ENCODE assay signal across 1 cellular context in the genomic region with DNA sequence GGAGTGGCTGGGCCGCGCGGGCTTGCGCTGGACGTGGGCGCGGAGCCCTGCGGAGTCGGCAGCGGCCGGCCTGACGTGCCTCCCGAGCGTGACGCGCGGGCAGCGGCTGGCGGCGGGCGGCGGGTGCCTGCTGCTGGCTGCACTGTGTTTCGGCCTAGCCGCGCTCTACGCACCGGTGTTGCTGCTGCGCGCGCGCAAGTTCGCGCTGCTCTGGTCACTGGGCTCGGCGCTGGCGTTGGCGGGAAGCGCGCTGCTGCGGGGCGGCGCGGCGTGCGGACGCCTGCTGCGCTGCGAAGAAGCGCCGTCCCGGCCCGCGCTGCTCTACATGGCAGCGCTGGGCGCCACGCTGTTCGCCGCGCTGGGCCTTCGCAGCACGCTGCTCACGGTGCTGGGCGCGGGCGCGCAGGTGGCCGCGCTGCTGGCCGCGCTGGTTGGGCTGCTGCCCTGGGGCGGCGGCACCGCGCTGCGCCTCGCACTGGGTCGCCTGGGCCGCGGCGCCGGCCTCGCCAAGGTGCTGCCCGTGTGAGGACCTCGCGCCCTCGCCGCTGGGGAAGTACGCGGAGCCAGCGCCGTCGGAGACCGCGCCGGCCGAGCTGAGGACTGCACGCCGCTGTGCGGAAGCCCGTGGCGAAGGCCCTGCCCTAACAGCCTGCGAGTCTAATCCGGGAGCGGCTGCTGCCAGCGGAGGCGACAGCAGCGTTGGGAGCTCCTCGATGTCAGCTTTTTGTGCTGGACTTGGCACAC.
TF ChIP-seq lines count a peak whose summit lies in the region.

No MANE protein-coding gene starts in this region.

TF ChIP-seq in HepG2, 621 proteins besides CTCF, POLR2A, EP300 and RAD21 (continued from another document and continues in another):
- TF ChIP-seq, protein P1, sequence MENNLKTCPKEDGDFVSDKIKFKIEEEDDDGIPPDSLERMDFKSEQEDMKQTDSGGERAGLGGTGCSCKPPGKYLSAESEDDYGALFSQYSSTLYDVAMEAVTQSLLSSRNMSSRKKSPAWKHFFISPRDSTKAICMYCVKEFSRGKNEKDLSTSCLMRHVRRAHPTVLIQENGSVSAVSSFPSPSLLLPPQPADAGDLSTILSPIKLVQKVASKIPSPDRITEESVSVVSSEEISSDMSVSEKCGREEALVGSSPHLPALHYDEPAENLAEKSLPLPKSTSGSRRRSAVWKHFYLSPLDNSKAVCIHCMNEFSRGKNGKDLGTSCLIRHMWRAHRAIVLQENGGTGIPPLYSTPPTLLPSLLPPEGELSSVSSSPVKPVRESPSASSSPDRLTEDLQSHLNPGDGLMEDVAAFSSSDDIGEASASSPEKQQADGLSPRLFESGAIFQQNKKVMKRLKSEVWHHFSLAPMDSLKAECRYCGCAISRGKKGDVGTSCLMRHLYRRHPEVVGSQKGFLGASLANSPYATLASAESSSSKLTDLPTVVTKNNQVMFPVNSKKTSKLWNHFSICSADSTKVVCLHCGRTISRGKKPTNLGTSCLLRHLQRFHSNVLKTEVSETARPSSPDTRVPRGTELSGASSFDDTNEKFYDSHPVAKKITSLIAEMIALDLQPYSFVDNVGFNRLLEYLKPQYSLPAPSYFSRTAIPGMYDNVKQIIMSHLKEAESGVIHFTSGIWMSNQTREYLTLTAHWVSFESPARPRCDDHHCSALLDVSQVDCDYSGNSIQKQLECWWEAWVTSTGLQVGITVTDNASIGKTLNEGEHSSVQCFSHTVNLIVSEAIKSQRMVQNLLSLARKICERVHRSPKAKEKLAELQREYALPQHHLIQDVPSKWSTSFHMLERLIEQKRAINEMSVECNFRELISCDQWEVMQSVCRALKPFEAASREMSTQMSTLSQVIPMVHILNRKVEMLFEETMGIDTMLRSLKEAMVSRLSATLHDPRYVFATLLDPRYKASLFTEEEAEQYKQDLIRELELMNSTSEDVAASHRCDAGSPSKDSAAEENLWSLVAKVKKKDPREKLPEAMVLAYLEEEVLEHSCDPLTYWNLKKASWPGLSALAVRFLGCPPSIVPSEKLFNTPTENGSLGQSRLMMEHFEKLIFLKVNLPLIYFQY (CRISPR knock-in tag; IDR thresholded peaks at IDR 0.05; ENCODE audit: borderline replicate concordance), result no peak
- TF ChIP-seq RARG (CRISPR knock-in tag; IDR thresholded peaks at IDR 0.05; ENCODE audit: low read depth), result no peak
- TF ChIP-seq SP2 (CRISPR knock-in tag; IDR thresholded peaks at IDR 0.05), result no peak
- no peak for TF ChIP-seq TCF7L2 (IDR thresholded peaks at IDR 0.05; ENCODE audit: low read depth, low read length)
- TF ChIP-seq CREM (IDR thresholded peaks at IDR 0.05), result no peak
- TF ChIP-seq CREM (CRISPR knock-in tag; IDR thresholded peaks at IDR 0.05), result no peak
- TF ChIP-seq, protein P2, sequence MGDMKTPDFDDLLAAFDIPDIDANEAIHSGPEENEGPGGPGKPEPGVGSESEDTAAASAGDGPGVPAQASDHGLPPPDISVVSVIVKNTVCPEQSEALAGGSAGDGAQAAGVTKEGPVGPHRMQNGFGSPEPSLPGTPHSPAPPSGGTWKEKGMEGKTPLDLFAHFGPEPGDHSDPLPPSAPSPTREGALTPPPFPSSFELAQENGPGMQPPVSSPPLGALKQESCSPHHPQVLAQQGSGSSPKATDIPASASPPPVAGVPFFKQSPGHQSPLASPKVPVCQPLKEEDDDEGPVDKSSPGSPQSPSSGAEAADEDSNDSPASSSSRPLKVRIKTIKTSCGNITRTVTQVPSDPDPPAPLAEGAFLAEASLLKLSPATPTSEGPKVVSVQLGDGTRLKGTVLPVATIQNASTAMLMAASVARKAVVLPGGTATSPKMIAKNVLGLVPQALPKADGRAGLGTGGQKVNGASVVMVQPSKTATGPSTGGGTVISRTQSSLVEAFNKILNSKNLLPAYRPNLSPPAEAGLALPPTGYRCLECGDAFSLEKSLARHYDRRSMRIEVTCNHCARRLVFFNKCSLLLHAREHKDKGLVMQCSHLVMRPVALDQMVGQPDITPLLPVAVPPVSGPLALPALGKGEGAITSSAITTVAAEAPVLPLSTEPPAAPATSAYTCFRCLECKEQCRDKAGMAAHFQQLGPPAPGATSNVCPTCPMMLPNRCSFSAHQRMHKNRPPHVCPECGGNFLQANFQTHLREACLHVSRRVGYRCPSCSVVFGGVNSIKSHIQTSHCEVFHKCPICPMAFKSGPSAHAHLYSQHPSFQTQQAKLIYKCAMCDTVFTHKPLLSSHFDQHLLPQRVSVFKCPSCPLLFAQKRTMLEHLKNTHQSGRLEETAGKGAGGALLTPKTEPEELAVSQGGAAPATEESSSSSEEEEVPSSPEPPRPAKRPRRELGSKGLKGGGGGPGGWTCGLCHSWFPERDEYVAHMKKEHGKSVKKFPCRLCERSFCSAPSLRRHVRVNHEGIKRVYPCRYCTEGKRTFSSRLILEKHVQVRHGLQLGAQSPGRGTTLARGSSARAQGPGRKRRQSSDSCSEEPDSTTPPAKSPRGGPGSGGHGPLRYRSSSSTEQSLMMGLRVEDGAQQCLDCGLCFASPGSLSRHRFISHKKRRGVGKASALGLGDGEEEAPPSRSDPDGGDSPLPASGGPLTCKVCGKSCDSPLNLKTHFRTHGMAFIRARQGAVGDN (CRISPR knock-in tag; IDR thresholded peaks at IDR 0.05), result peak; percentile 94
- peak; percentile 54 for TF ChIP-seq HOXD1 (CRISPR knock-in tag; IDR thresholded peaks at IDR 0.05)
- peak; percentile 62; the same call in 1 of the 2 replicates for TF ChIP-seq ZIK1 (CRISPR knock-in tag; IDR thresholded peaks at IDR 0.05; ENCODE audit: borderline replicate concordance, low read depth)
- no peak for TF ChIP-seq ZNF577 (CRISPR knock-in tag; IDR thresholded peaks at IDR 0.05; ENCODE audit: borderline replicate concordance, low read depth)
- peak; percentile 79 for TF ChIP-seq ZNF205 (CRISPR knock-in tag; IDR thresholded peaks at IDR 0.05)
- TF ChIP-seq ZNF343 (CRISPR knock-in tag; IDR thresholded peaks at IDR 0.05), result peak; percentile 79; the same call in 1 of the 2 replicates
- no peak for TF ChIP-seq TEAD3 (CRISPR knock-in tag; optimal IDR thresholded peaks at IDR 0.05; ENCODE audit: borderline replicate concordance)
- TF ChIP-seq SALL2 (CRISPR knock-in tag; IDR thresholded peaks at IDR 0.05), result peak; percentile 92
- TF ChIP-seq ZNF557 (CRISPR knock-in tag; IDR thresholded peaks at IDR 0.05), result 0 out of 2 replicates have a peak, but pooled peaks have one; percentile 12
- peak; percentile 88 for TF ChIP-seq ZNF724P (CRISPR knock-in tag; IDR thresholded peaks at IDR 0.05; ENCODE audit: borderline replicate concordance)
- TF ChIP-seq MBNL3 (CRISPR knock-in tag; conservative IDR thresholded peaks at IDR 0.05), result no peak
- 0 out of 2 replicates have a peak, but pooled peaks have one; percentile 48 for TF ChIP-seq JUN (CRISPR knock-in tag; IDR thresholded peaks at IDR 0.05)
- TF ChIP-seq, protein P3, sequence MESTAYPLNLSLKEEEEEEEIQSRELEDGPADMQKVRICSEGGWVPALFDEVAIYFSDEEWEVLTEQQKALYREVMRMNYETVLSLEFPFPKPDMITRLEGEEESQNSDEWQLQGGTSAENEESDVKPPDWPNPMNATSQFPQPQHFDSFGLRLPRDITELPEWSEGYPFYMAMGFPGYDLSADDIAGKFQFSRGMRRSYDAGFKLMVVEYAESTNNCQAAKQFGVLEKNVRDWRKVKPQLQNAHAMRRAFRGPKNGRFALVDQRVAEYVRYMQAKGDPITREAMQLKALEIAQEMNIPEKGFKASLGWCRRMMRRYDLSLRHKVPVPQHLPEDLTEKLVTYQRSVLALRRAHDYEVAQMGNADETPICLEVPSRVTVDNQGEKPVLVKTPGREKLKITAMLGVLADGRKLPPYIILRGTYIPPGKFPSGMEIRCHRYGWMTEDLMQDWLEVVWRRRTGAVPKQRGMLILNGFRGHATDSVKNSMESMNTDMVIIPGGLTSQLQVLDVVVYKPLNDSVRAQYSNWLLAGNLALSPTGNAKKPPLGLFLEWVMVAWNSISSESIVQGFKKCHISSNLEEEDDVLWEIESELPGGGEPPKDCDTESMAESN (CRISPR knock-in tag; conservative IDR thresholded peaks at IDR 0.05), result peak; percentile 82
- TF ChIP-seq ZNF260 (CRISPR knock-in tag; IDR thresholded peaks at IDR 0.05; ENCODE audit: borderline replicate concordance, low read depth), result no peak
- TF ChIP-seq DPF2 (CRISPR knock-in tag; IDR thresholded peaks at IDR 0.05; ENCODE audit: borderline replicate concordance, low read depth), result no peak
- TF ChIP-seq, protein P4, sequence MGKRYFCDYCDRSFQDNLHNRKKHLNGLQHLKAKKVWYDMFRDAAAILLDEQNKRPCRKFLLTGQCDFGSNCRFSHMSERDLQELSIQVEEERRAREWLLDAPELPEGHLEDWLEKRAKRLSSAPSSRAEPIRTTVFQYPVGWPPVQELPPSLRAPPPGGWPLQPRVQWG (CRISPR knock-in tag; IDR thresholded peaks at IDR 0.05; ENCODE audit: borderline replicate concordance, low read depth), result no peak
- TF ChIP-seq SMAD1 (CRISPR knock-in tag; IDR thresholded peaks at IDR 0.05; ENCODE audit: borderline replicate concordance, low read depth), result no peak; the same call in 1 of the 2 replicates
- TF ChIP-seq, protein P5, sequence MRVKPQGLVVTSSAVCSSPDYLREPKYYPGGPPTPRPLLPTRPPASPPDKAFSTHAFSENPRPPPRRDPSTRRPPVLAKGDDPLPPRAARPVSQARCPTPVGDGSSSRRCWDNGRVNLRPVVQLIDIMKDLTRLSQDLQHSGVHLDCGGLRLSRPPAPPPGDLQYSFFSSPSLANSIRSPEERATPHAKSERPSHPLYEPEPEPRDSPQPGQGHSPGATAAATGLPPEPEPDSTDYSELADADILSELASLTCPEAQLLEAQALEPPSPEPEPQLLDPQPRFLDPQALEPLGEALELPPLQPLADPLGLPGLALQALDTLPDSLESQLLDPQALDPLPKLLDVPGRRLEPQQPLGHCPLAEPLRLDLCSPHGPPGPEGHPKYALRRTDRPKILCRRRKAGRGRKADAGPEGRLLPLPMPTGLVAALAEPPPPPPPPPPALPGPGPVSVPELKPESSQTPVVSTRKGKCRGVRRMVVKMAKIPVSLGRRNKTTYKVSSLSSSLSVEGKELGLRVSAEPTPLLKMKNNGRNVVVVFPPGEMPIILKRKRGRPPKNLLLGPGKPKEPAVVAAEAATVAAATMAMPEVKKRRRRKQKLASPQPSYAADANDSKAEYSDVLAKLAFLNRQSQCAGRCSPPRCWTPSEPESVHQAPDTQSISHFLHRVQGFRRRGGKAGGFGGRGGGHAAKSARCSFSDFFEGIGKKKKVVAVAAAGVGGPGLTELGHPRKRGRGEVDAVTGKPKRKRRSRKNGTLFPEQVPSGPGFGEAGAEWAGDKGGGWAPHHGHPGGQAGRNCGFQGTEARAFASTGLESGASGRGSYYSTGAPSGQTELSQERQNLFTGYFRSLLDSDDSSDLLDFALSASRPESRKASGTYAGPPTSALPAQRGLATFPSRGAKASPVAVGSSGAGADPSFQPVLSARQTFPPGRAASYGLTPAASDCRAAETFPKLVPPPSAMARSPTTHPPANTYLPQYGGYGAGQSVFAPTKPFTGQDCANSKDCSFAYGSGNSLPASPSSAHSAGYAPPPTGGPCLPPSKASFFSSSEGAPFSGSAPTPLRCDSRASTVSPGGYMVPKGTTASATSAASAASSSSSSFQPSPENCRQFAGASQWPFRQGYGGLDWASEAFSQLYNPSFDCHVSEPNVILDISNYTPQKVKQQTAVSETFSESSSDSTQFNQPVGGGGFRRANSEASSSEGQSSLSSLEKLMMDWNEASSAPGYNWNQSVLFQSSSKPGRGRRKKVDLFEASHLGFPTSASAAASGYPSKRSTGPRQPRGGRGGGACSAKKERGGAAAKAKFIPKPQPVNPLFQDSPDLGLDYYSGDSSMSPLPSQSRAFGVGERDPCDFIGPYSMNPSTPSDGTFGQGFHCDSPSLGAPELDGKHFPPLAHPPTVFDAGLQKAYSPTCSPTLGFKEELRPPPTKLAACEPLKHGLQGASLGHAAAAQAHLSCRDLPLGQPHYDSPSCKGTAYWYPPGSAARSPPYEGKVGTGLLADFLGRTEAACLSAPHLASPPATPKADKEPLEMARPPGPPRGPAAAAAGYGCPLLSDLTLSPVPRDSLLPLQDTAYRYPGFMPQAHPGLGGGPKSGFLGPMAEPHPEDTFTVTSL (CRISPR knock-in tag; IDR thresholded peaks at IDR 0.05; ENCODE audit: borderline replicate concordance), result no peak
- no peak for TF ChIP-seq ZNF224 (CRISPR knock-in tag; IDR thresholded peaks at IDR 0.05)
- no peak for TF ChIP-seq SOX6 (IDR thresholded peaks at IDR 0.05)
- 0 out of 2 replicates have a peak, but pooled peaks have one; percentile 14 for TF ChIP-seq SOX6 (CRISPR knock-in tag; IDR thresholded peaks at IDR 0.05)
- no peak for TF ChIP-seq ZNF24 (IDR thresholded peaks at IDR 0.05)
- peak; percentile 92; the same call in 1 of the 2 replicates for TF ChIP-seq ZNF138 (CRISPR knock-in tag; IDR thresholded peaks at IDR 0.05; ENCODE audit: low read depth)
- TF ChIP-seq, protein P6, sequence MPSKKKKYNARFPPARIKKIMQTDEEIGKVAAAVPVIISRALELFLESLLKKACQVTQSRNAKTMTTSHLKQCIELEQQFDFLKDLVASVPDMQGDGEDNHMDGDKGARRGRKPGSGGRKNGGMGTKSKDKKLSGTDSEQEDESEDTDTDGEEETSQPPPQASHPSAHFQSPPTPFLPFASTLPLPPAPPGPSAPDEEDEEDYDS (CRISPR knock-in tag; IDR thresholded peaks at IDR 0.05), result no peak
- TF ChIP-seq, protein P7, sequence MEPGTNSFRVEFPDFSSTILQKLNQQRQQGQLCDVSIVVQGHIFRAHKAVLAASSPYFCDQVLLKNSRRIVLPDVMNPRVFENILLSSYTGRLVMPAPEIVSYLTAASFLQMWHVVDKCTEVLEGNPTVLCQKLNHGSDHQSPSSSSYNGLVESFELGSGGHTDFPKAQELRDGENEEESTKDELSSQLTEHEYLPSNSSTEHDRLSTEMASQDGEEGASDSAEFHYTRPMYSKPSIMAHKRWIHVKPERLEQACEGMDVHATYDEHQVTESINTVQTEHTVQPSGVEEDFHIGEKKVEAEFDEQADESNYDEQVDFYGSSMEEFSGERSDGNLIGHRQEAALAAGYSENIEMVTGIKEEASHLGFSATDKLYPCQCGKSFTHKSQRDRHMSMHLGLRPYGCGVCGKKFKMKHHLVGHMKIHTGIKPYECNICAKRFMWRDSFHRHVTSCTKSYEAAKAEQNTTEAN (CRISPR knock-in tag; conservative IDR thresholded peaks at IDR 0.05), result no peak
- peak; percentile 63 for TF ChIP-seq ZNF34 (CRISPR knock-in tag; IDR thresholded peaks at IDR 0.05; ENCODE audit: borderline replicate concordance)
- TF ChIP-seq ZNF766 (CRISPR knock-in tag; IDR thresholded peaks at IDR 0.05; ENCODE audit: borderline replicate concordance), result peak; percentile 81
- TF ChIP-seq SPEN (CRISPR knock-in tag; IDR thresholded peaks at IDR 0.05; ENCODE audit: low read depth), result peak; percentile 47
- TF ChIP-seq SNAI1 (CRISPR knock-in tag; IDR thresholded peaks at IDR 0.05; ENCODE audit: borderline replicate concordance), result no peak
- TF ChIP-seq ZNF782 (CRISPR knock-in tag; IDR thresholded peaks at IDR 0.05; ENCODE audit: borderline replicate concordance), result peak; percentile 97
- no peak for TF ChIP-seq TSC22D2 (CRISPR knock-in tag; IDR thresholded peaks at IDR 0.05; ENCODE audit: borderline replicate concordance)
- TF ChIP-seq ZNF263 (CRISPR knock-in tag; IDR thresholded peaks at IDR 0.05), result peak; percentile 77
